Comparison of ENCODE assay signal across 13 cellular contexts in genomic region chr4:145828802-145829485, GRCh38.
DNase-seq lines count a peak whose midpoint lies in the region; ATAC-seq, FAIRE-seq and TF ChIP-seq lines count a peak whose summit lies in the region.
"Had no signal": no experiment of that assay in that cellular context is flagged by ENCODE, and none has a peak within 500 bp of the region (broad histone marks: within the 10 kb centered on the region; RNA-seq: fewer than 3 reads in every experiment).

No MANE protein-coding gene starts in this region.

- H3K27ac ChIP-seq in HUES6 (ENCODE audit: low read depth, low read length) (0 out of 2 replicates have a peak overlapping the region, but pooled peaks have one; percentile 59), pancreas (no peak overlapping the region)

- TF ChIP-seq CTCF in pancreas (IDR thresholded peaks at IDR 0.05): no peak

- H3K9ac ChIP-seq in HUES6 (ENCODE audit: low read length): no peak overlapping the region

- TF ChIP-seq POLR2A in H54 (IDR thresholded peaks at IDR 0.05; ENCODE audit: low read depth, low read length): no peak

- H3K4me3 ChIP-seq in HUES6 (ENCODE audit: low read depth, low read length) (no peak overlapping the region), pancreas (no peak overlapping the region)
- H3K4me3 ChIP-seq: skin epidermis had no signal

- H3K4me1 ChIP-seq in HUES6 (ENCODE audit: control insufficient read depth, insufficient read depth, low read length) (peaks cover 39% of the 10 kb centered on the region), pancreas (no peaks in the 10 kb centered on the region)

- peak; percentile 80 to 81 for ATAC-seq in activated T-cell treated with anti-CD3 and anti-CD28 coated beads, Interleukin-2, amount 50 U/mL, for 72 hours (replicated peaks in 1 of 2)
- ATAC-seq in HG02623 (IDR thresholded peaks at IDR 0.05; ENCODE audit: unreplicated experiment): peak; percentile 68
- no peak for ATAC-seq in pancreas

- H3K36me3 ChIP-seq in HUES6 (ENCODE audit: control insufficient read depth, insufficient read depth, low read length): peaks cover 19% of the 10 kb centered on the region
- H3K36me3 ChIP-seq in pancreas: no peaks in the 10 kb centered on the region

- H3K27ac Mint-ChIP-seq in activated T-cell treated with anti-CD3 and anti-CD28 coated beads, Interleukin-2, amount 50 U/mL, for 72 hours: peak overlapping the region; percentile 94
- peak overlapping the region; percentile 94 for H3K27ac Mint-ChIP-seq in stimulated activated naive CD8-positive, alpha-beta T cell treated with anti-CD3 and anti-CD28 coated beads, Interleukin-15, Interleukin-2, amounts not matched to agents 100 ng/mL and 50 ng/mL, for 24 hours

- 69 to 81% methylated on average over 3 of the region's 3 CpGs for WGBS in pancreas, 2 donors

- H3K36me3 Mint-ChIP-seq in activated T-cell treated with anti-CD3 and anti-CD28 coated beads, Interleukin-2, amount 50 U/mL, for 72 hours (ENCODE audit: insufficient read depth in 2 of 2): peaks cover 18 to 43% of the 10 kb centered on the region in 2 donors
- peaks cover 65% of the 10 kb centered on the region for H3K36me3 Mint-ChIP-seq in stimulated activated naive CD8-positive, alpha-beta T cell treated with anti-CD3 and anti-CD28 coated beads, Interleukin-15, Interleukin-2, amounts not matched to agents 100 ng/mL and 50 ng/mL, for 24 hours (ENCODE audit: low read depth)

- H3K27me3 Mint-ChIP-seq in activated T-cell treated with anti-CD3 and anti-CD28 coated beads, Interleukin-2, amount 50 U/mL, for 72 hours (ENCODE audit: low read depth): no peaks in the 10 kb centered on the region
- H3K27me3 Mint-ChIP-seq in stimulated activated naive CD8-positive, alpha-beta T cell treated with anti-CD3 and anti-CD28 coated beads, Interleukin-15, Interleukin-2, amounts not matched to agents 100 ng/mL and 50 ng/mL, for 24 hours: no peaks in the 10 kb centered on the region

- H3K9me3 ChIP-seq in HUES6 (ENCODE audit: control insufficient read depth, insufficient read depth, low read depth, low read length) (no peaks in the 10 kb centered on the region), pancreas (no peaks in the 10 kb centered on the region)

- DNase-seq in activated T-cell treated with anti-CD3 and anti-CD28 coated beads, Interleukin-2, amount 50 U/mL, for 72 hours: peak; percentile 54 to 61
- DNase-seq in activated T-cell treated with anti-CD3 and anti-CD28 coated beads, Interleukin-2, amount 50 U/mL, for 1 hour: no peak
- DNase-seq in H54 (ENCODE audit: insufficient read length, low spot score): no peak
- no peak for DNase-seq in pancreas
- DNase-seq in NCI-H345 (lab: John Stamatoyannopoulos, UW): no peak
- DNase-seq: activated CD8-positive, alpha-beta memory T cell treated with anti-CD3 and anti-CD28 coated beads for 24 hours; dorsolateral prefrontal cortex; NCI-H510A treated with DMSO at 0.1 percent for 48 hours had no signal

- H3K27me3 ChIP-seq in HUES6 (ENCODE audit: control insufficient read depth, insufficient read depth, low read length) (no peaks in the 10 kb centered on the region), pancreas (no peaks in the 10 kb centered on the region)
- H3K27me3 ChIP-seq: dorsolateral prefrontal cortex had no signal

- peaks cover 2 to 3% of the 10 kb centered on the region in 2 donors for H3K9me3 Mint-ChIP-seq in activated T-cell treated with anti-CD3 and anti-CD28 coated beads, Interleukin-2, amount 50 U/mL, for 72 hours
- H3K9me3 Mint-ChIP-seq in stimulated activated naive CD8-positive, alpha-beta T cell treated with anti-CD3 and anti-CD28 coated beads, Interleukin-15, Interleukin-2, amounts not matched to agents 100 ng/mL and 50 ng/mL, for 24 hours: no peaks in the 10 kb centered on the region

- peak overlapping the region; percentile 77 to 83 for H3K4me3 Mint-ChIP-seq in activated T-cell treated with anti-CD3 and anti-CD28 coated beads, Interleukin-2, amount 50 U/mL, for 72 hours
- peak overlapping the region; percentile 74 for H3K4me3 Mint-ChIP-seq in stimulated activated naive CD8-positive, alpha-beta T cell treated with anti-CD3 and anti-CD28 coated beads, Interleukin-15, Interleukin-2, amounts not matched to agents 100 ng/mL and 50 ng/mL, for 24 hours

- intact Hi-C loops in pancreas (cut with DNase I): no loop called here

- FAIRE-seq in H54 (lab: Jason Lieb, UNC): no peak
- no peak for FAIRE-seq in pancreas (lab: Jason Lieb, UNC)
- FAIRE-seq: H1 had no signal

- peaks cover 69% of the 10 kb centered on the region for H3K4me1 Mint-ChIP-seq in activated T-cell treated with anti-CD3 and anti-CD28 coated beads, Interleukin-2, amount 50 U/mL, for 72 hours (ENCODE audit: low read depth)
- peaks cover 58% of the 10 kb centered on the region for H3K4me1 Mint-ChIP-seq in stimulated activated naive CD8-positive, alpha-beta T cell treated with anti-CD3 and anti-CD28 coated beads, Interleukin-15, Interleukin-2, amounts not matched to agents 100 ng/mL and 50 ng/mL, for 24 hours (ENCODE audit: low read depth)

Comparison
In these comparisons a context has a peak if more than half of its experiments do, and no peak if none do; other contexts are left out.
1. DNase-seq: peak in activated T-cell treated with anti-CD3 and anti-CD28 coated beads, Interleukin-2, amount 50 U/mL, for 72 hours (2 of 2); none in activated T-cell treated with anti-CD3 and anti-CD28 coated beads, Interleukin-2, amount 50 U/mL, for 1 hour (single experiment), H54 (single experiment), pancreas (0 of 6) and NCI-H345 (single experiment).
2. ATAC-seq: peak in activated T-cell treated with anti-CD3 and anti-CD28 coated beads, Interleukin-2, amount 50 U/mL, for 72 hours (2 of 2) and HG02623 (single experiment); none in pancreas (0 of 4).